In the genomic region with DNA sequence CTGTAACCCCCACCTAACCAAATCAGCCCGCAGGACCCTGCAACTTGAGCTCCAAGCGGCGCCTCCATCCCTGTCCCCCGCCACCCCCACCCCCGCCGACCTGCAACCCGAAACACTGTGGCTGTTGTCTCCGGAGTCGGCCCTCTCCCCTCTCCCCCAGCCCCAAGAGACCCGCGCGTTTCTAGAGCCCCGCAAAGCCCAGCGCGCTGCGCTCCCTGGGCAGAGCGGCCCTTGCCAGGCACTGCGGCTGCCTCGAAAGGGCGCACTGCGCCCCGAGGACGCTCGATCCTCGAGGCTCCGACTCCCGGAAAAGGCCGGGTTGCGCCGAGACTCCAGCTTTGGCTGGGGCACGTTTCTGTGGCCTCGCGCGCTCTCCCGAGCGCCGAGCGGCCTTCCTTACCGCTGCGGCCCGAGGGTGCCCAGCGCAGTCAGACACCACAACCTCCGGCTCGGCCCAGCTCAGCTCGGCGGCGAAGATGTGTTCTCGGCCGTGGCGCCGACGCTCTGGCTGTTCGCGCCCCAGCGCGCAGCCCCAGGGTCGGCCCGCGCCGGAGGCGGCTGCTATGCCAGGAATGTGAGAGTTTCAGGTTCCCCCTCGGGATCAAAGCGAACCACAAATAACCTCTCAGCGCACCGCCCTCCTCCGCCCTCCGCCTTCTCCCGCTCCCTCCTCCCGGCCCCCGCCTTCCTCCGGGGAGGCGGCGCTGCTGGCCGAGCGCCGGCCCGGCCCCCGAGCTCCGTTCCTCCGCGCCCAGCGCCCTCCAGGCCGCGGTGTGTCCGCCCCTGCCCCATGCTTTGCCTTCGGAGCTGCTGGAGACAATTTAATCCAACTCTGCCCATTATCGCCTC, we compare ENCODE assay signal across 7 cellular contexts. TPM values are rescaled to one million over a fixed set of nuclear protein-coding genes. Genes with fewer than 3 reads are reported as not detected.
DNase-seq lines count a peak whose midpoint lies in the region; ATAC-seq and TF ChIP-seq lines count a peak whose summit lies in the region.

A gene (minus strand): TSS at position 506 of the 849 bp plus-strand sequence. CDS start 3,014 bp downstream, outside the sequence.

- peaks cover 21% of the 10 kb centered on the region for H3K36me3 ChIP-seq in ES-I3 (ENCODE audit: insufficient read depth, low read length)
- peaks cover 11% of the 10 kb centered on the region for H3K36me3 ChIP-seq in Panc1 (ENCODE audit: control insufficient read depth, insufficient read depth, low read length)
- H3K36me3 ChIP-seq in mammary epithelial cell (ENCODE audit: insufficient read depth, low read length) = peaks cover 16% of the 10 kb centered on the region
- H3K36me3 ChIP-seq in rectal smooth muscle tissue (ENCODE audit: control insufficient read depth, insufficient read depth, low read length) = peaks cover 16% of the 10 kb centered on the region

- BruUV-seq in Panc1 (replicated peaks; lab: Mats Ljungman, UMichigan) (no TSS peak), mammary epithelial cell (replicated peaks; lab: Mats Ljungman, UMichigan) (TSS peak; percentile 46)

- POLR2A ChIA-PET in Panc1 (lab: Charles Lee) = interaction anchor here (0.6 to 2.2 kb wide), 6 partner anchors 9 to 109 kb away, joined by 3 to 9 read pairs (median 4); no protein-coding TSS in a partner anchor

- H2AFZ ChIP-seq in mammary epithelial cell (ENCODE audit: low read depth, low read length) = peak within 1 kb of the TSS; percentile 84

- H3K4me1 ChIP-seq in ES-I3 (ENCODE audit: insufficient read depth, low read length) = peaks cover 59% of the 10 kb centered on the region
- peaks cover 65% of the 10 kb centered on the region for H3K4me1 ChIP-seq in Panc1 (ENCODE audit: control insufficient read depth, insufficient read depth, low read length)
- H3K4me1 ChIP-seq in mammary epithelial cell (ENCODE audit: insufficient read depth, low read length) = peaks cover 60% of the 10 kb centered on the region
- peaks cover 41% of the 10 kb centered on the region for H3K4me1 ChIP-seq in rectal smooth muscle tissue (ENCODE audit: control insufficient read depth, insufficient read depth, low read length)

- peak within 1 kb of the TSS; percentile 94 for H3K27ac ChIP-seq in Panc1 (ENCODE audit: low read length)
- H3K27ac ChIP-seq in mammary epithelial cell (ENCODE audit: insufficient read depth, low read depth, low read length) = peak within 1 kb of the TSS; percentile 80
- H3K27ac ChIP-seq in rectal smooth muscle tissue (ENCODE audit: low read depth, low read length) = peak within 1 kb of the TSS; percentile 98

- TF ChIP-seq CTCF in Panc1 (IDR thresholded peaks at IDR 0.05) = no peak
- TF ChIP-seq CTCF in mammary epithelial cell (conservative IDR thresholded peaks at IDR 0.05 in 1 of 2, IDR thresholded peaks at IDR 0.05 in 1 of 2; ENCODE audit: extremely low read depth in 1 of 2, insufficient read depth in 1 of 2, low read depth in 1 of 2, low read length in 2 of 2) = no peak

- in situ Hi-C loops in Panc1 (cut with HindIII; ENCODE audit: low pct_unique_long_range_greater_than_20kb, low sequenced_read_pairs) = no loop called here
- in situ Hi-C loops in mammary epithelial cell (cut with MboI; ENCODE audit: low sequenced_read_pairs in 2 of 2) = loop anchor here in 1 of 2 donors (5.0 kb wide), 1 partner anchor 53 kb away; no protein-coding TSS in a partner anchor

- intact Hi-C loops in Panc1 (cut with micrococcal nuclease; ENCODE audit: unreplicated experiment) (loop anchor here (2.0 kb wide), 1 partner anchor 65 kb away; no protein-coding TSS in a partner anchor), mammary epithelial cell (cut with micrococcal nuclease) (loop anchor here (1.0 to 10.0 kb wide), 8 partner anchors 10 to 439 kb away; no protein-coding TSS in a partner anchor)

- peaks cover 54% of the 10 kb centered on the region for H3K79me2 ChIP-seq in mammary epithelial cell (ENCODE audit: insufficient read depth, low read length)

- H3K9me3 ChIP-seq in ES-I3 (ENCODE audit: control insufficient read depth, insufficient read depth, low read length) (no peaks in the 10 kb centered on the region), Panc1 (ENCODE audit: control insufficient read depth, insufficient read depth, low read depth, low read length) (no peaks in the 10 kb centered on the region), mammary epithelial cell (replicated peaks; ENCODE audit: insufficient read depth, low read length) (no peaks in the 10 kb centered on the region)

- ATAC-seq in Panc1 = peak; percentile 84
- ATAC-seq in HG02678 (IDR thresholded peaks at IDR 0.05; ENCODE audit: unreplicated experiment) = no peak

- peak within 1 kb of the TSS; percentile 88 for H3K4me2 ChIP-seq in mammary epithelial cell (ENCODE audit: insufficient read depth, low read depth, low read length)

- no peaks in the 10 kb centered on the region for H4K20me1 ChIP-seq in mammary epithelial cell (ENCODE audit: insufficient read depth, low read length)

- DNase-seq in HK-2 (ENCODE audit: unreplicated experiment) (peak; percentile 97), Panc1 (ENCODE audit: low read depth, low spot score) (peak; percentile 67), mammary epithelial cell (peak; percentile 94)

- H3K9ac ChIP-seq in ES-I3 (ENCODE audit: low read depth, low read length) = peak within 1 kb of the TSS; percentile 85
- H3K9ac ChIP-seq in mammary epithelial cell (ENCODE audit: insufficient read depth, low read length) = peak within 1 kb of the TSS; percentile 80
- peak within 1 kb of the TSS; percentile 73 for H3K9ac ChIP-seq in rectal smooth muscle tissue (ENCODE audit: low read length)

- whole genome bisulfite sequencing in mammary epithelial cell (ENCODE audit: low coverage, missing lambda C conversion rate) = 0% methylated on average over 17 of the region's 87 CpGs

- H3K27me3 ChIP-seq in Panc1 (ENCODE audit: control insufficient read depth, insufficient read depth, low read length) = no peaks in the 10 kb centered on the region
- H3K27me3 ChIP-seq in mammary epithelial cell (ENCODE audit: insufficient read depth, low read length) = no peaks in the 10 kb centered on the region
- no peaks in the 10 kb centered on the region for H3K27me3 ChIP-seq in rectal smooth muscle tissue (ENCODE audit: control insufficient read depth, insufficient read depth, low read length)

- dilution Hi-C loops in mammary epithelial cell (cut with HindIII; ENCODE audit: low sequenced_read_pairs) = no loop called here

- H3K4me3 ChIP-seq in Panc1 (ENCODE audit: low read depth in 2 of 2, low read length in 2 of 2) (peak within 1 kb of the TSS; percentile 87 to 95), mammary epithelial cell (replicated peaks in 1 of 3; ENCODE audit: insufficient read depth in 1 of 3, low read depth in 2 of 3, low read length in 3 of 3) (peak within 1 kb of the TSS; percentile 76 to 84 (median 79)), iPS-11a (ENCODE audit: low read depth, low read length) (peak within 1 kb of the TSS; percentile 81), rectal smooth muscle tissue (ENCODE audit: low read length) (peak within 1 kb of the TSS; percentile 67)

- CTCF ChIA-PET in Panc1 (lab: Charles Lee) (interaction anchor here (0.7 to 1.4 kb wide), 3 partner anchors 10 to 105 kb away, joined by 4 to 5 read pairs (median 5); no protein-coding TSS in a partner anchor), mammary epithelial cell (lab: Charles Lee; ENCODE audit: low non-redundant PET) (interaction anchor here (0.6 to 0.7 kb wide), 3 partner anchors 65 to 297 kb away, joined by 3 to 4 read pairs (median 3); no protein-coding TSS in a partner anchor)

RNA-seq across cellular contexts. Expression of the gene that starts here (rescaled TPM):
- total RNA-seq in Panc1 (2021; ENCODE audit: unreplicated experiment) (146 TPM), mammary epithelial cell (100 to 1,000 TPM; 116 to 144 TPM)
- polyA plus RNA-seq in Panc1 (2012; ENCODE audit: insufficient read length) = 73.2 TPM
- 47.5 TPM for polyA plus RNA-seq in mammary epithelial cell
- polyA minus RNA-seq in mammary epithelial cell = 86.1 TPM
